22 cellular contexts compared by ENCODE assay signal in the genomic region with DNA sequence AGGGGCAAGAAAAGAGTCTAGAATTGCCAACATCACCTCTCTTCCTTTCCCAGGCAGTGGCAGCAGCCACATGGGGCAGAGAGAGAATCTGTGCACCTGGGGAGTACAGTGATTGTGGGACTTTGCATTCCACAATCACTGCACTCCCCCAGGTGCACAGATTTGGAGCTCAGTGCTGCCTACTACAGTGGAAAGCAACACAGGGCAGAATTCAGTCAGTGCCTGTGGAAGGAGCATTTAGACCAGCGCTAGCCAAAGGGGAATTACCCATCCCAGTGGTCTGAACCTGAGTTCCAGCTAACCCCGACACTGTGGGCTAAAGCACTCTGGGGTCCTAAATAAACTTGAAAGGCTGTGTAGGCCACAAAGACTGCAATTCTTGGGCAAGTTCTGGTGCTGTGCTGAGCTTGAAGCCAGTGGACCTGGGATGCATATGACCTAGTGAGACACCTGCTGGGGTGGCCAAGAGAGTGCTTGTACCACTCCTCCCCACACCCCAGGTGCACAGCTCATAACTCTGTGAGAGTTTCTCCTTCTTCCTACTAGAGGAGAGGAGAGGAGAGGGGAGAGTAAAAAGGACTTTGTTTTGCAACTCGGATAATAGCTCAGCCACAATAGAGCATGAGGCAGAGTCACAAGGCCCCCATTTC. TPM values are rescaled to one million over a fixed set of nuclear protein-coding genes. Genes with fewer than 3 reads are reported as not detected.
DNase-seq lines count a peak whose midpoint lies in the region; ATAC-seq, FAIRE-seq and TF ChIP-seq lines count a peak whose summit lies in the region.
"Had no signal": no experiment of that assay in that cellular context is flagged by ENCODE, and none has a peak within 500 bp of the region (broad histone marks: within the 10 kb centered on the region; RNA-seq: fewer than 3 reads in every experiment).

No MANE protein-coding gene starts in this region.

- TF ChIP-seq CTCF in 22Rv1 (IDR thresholded peaks at IDR 0.05) (peak; percentile 31), OCI-LY7 (conservative IDR thresholded peaks at IDR 0.05; ENCODE audit: low read length) (peak; percentile 48), heart left ventricle (IDR thresholded peaks at IDR 0.05) (no peak)

- ATAC-seq in heart left ventricle, result no peak
- ATAC-seq: heart right ventricle, left cardiac atrium, Right ventricle myocardium inferior, T-helper 17 cell had no signal

- no peaks in the 10 kb centered on the region for H4K20me1 ChIP-seq in OCI-LY7 (ENCODE audit: insufficient read depth, low read length)

- no peak for TF ChIP-seq POLR2A in heart left ventricle (IDR thresholded peaks at IDR 0.05)
- no peak for TF ChIP-seq POLR2A in GM12892 (IDR thresholded peaks at IDR 0.05; ENCODE audit: low read depth, low read length)

- H3K79me2 ChIP-seq in OCI-LY7 (ENCODE audit: insufficient read depth, low read depth, low read length), result no peaks in the 10 kb centered on the region

- no peak overlapping the region for H3K4me3 ChIP-seq in OCI-LY7 (ENCODE audit: low read depth, low read length, poor library complexity, severe bottlenecking)
- H3K4me3 ChIP-seq in heart left ventricle, result no peak overlapping the region
- H3K4me3 ChIP-seq: GM23248, heart right ventricle had no signal

- DNase-seq in GM18507 (ENCODE audit: extremely low spot score, insufficient read length, low read depth) (no peak), OCI-LY7 (ENCODE audit: low spot score) (peak; percentile 20), iPS DF 4.7 (ENCODE audit: extremely low read depth, low spot score) (peak; percentile 11), heart left ventricle (no peak), GM12892 (ENCODE audit: insufficient read length) (no peak), foreskin melanocyte (no peak), NCI-H146 (lab: John Stamatoyannopoulos, UW) (no peak)
- DNase-seq: ACHN; activated CD8-positive, alpha-beta memory T cell treated with anti-CD3 and anti-CD28 coated beads for 24 hours; CD4-positive, CD25-positive, alpha-beta regulatory T cell; DMS79; GM23248; heart right ventricle; left cardiac atrium; NCI-H1436 treated with DMSO at 0.1 percent for 48 hours; NCI-H226; stimulated activated CD4-positive, alpha-beta T cell treated with anti-CD3 and anti-CD28 coated beads, Interleukin-1b, Interleukin-23, amount 100 ng/mL, for 48 hours; T-helper 17 cell had no signal

- no peaks in the 10 kb centered on the region for H3K9me2 ChIP-seq in OCI-LY7 (ENCODE audit: insufficient read depth, low read length)

- FAIRE-seq in GM18507 (lab: Jason Lieb, UNC) (peak; percentile 35), GM12892 (lab: Jason Lieb, UNC) (no peak)
- FAIRE-seq: urothelium cell line had no signal

- H3K36me3 ChIP-seq in OCI-LY7 (ENCODE audit: insufficient read depth, low read length) (no peaks in the 10 kb centered on the region), heart left ventricle (no peaks in the 10 kb centered on the region)
- H3K36me3 ChIP-seq: heart right ventricle had no signal

- no peak overlapping the region for H3K4me2 ChIP-seq in OCI-LY7 (ENCODE audit: low read length)

- no TSS peak for BruUV-seq in OCI-LY7 (replicated peaks; lab: Mats Ljungman, UMichigan)

- H3K4me1 ChIP-seq in OCI-LY7 (ENCODE audit: insufficient read depth, low read length, poor library complexity, severe bottlenecking) (no peaks in the 10 kb centered on the region), heart left ventricle (no peaks in the 10 kb centered on the region)
- H3K4me1 ChIP-seq: heart right ventricle had no signal

- POLR2A ChIA-PET in OCI-LY7 (lab: Charles Lee), result no interaction called here

- H3K9me3 ChIP-seq in OCI-LY7 (ENCODE audit: low read length) (0 out of 2 replicates have a peak, but pooled peaks cover 4% of the 10 kb centered on the region), heart left ventricle (no peaks in the 10 kb centered on the region)
- H3K9me3 ChIP-seq: heart right ventricle had no signal

- H3K27ac ChIP-seq in 22Rv1 (no peak overlapping the region), OCI-LY7 (ENCODE audit: low read depth, low read length, poor library complexity, severe bottlenecking) (no peak overlapping the region), heart left ventricle (no peak overlapping the region)
- H3K27ac ChIP-seq: GM23248, heart right ventricle had no signal

- WGBS in heart left ventricle, 4 donors, result 73 to 95% (median 81%) methylated on average over 3 of the region's 3 CpGs

- H3K27me3 ChIP-seq in heart left ventricle, result no peaks in the 10 kb centered on the region
- H3K27me3 ChIP-seq: heart right ventricle had no signal

- intact Hi-C loops in OCI-LY7 (cut with micrococcal nuclease; ENCODE audit: unreplicated experiment) (no loop called here), heart left ventricle (cut with DNase I) (no loop called here)

- CTCF ChIA-PET in OCI-LY7 (lab: Charles Lee; ENCODE audit: unreplicated experiment), result interaction anchor here (0.9 kb wide), 1 partner anchor 9 kb away, joined by 3 read pairs; no protein-coding TSS in a partner anchor

- H2AFZ ChIP-seq in OCI-LY7 (ENCODE audit: low read length), result no peak overlapping the region
- H2AFZ ChIP-seq: GM23248 had no signal

RNA-seq across cellular contexts. Expression of a gene that starts 50.3 kb away (rescaled TPM):
- total RNA-seq in OCI-LY7 (2014; rRNA removed; shearing (Covaris generic)), result 0.03 TPM in 2 replicates
- total RNA-seq in OCI-LY7 (2022) (0.06 TPM in 2 replicates), heart left ventricle (under 1 TPM in 3 of 9 donors, not detected in 6; 0.04 to 0.31 (median 0.05) TPM)
- polyA plus RNA-seq in heart left ventricle, result not detected
- polyA plus RNA-seq in GM12892 (2012; ENCODE audit: missing spikeins), result 0.11 TPM
- total RNA-seq: activated T-helper 1 cell treated with anti-CD3 and anti-CD28 coated beads, Interleukin-12 subunit alpha, Interleukin-12 subunit beta, Interleukin-2, Interleukin-4 antibody, amounts not matched to agents 30 ng/mL and 10 ng/mL and 1 ng/mL, durations not matched to agents 14 hours and 24 hours and 36 hours had no signal
- polyA plus RNA-seq: GM23248 had no signal

Comparison
In these comparisons a context has a peak if more than half of its experiments do, and no peak if none do; other contexts are left out.
1. CTCF ChIP-seq: peak in 22Rv1 (single experiment) and OCI-LY7 (single experiment); none in heart left ventricle (0 of 12).
2. DNase-seq: peak in OCI-LY7 (single experiment) and iPS DF 4.7 (single experiment); none in GM18507 (single experiment), heart left ventricle (0 of 5), GM12892 (single experiment), foreskin melanocyte (single experiment) and NCI-H146 (single experiment).